8 cellular contexts compared by ENCODE assay signal in genomic region chr1:109821831-109822745, GRCh38. TPM values are rescaled to one million over a fixed set of nuclear protein-coding genes. Genes with fewer than 3 reads are reported as not detected.
DNase-seq lines count a peak whose midpoint lies in the region; FAIRE-seq and TF ChIP-seq lines count a peak whose summit lies in the region.

No MANE protein-coding gene starts in this region.

- no peak overlapping the region for H3K4ac ChIP-seq in mesendoderm (ENCODE audit: low read depth, low read length)

- no peak overlapping the region for H3K23ac ChIP-seq in mesendoderm (ENCODE audit: low read length)

- no peak for TF ChIP-seq CTCF in MCF 10A (IDR thresholded peaks at IDR 0.05; ENCODE audit: unreplicated experiment)

- no peak overlapping the region for H3K18ac ChIP-seq in mesendoderm (ENCODE audit: low read length)

- peaks cover 7% of the 10 kb centered on the region for H3K36me3 Mint-ChIP-seq in MCF 10A (ENCODE audit: insufficient read depth, unreplicated experiment)

- no TSS peak for BruUV-seq in MCF 10A (replicated peaks; lab: Mats Ljungman, UMichigan)

- H3K4me1 Mint-ChIP-seq in MCF 10A (ENCODE audit: insufficient read depth, unreplicated experiment) = peaks cover 34% of the 10 kb centered on the region

- H3K4me3 Mint-ChIP-seq in MCF 10A (ENCODE audit: unreplicated experiment) = no peak overlapping the region

- no peak overlapping the region for H2BK15ac ChIP-seq in mesendoderm (replicated peaks; ENCODE audit: low read depth)

- H3K4me3 ChIP-seq in mesendoderm (ENCODE audit: low read length) = no peak overlapping the region
- H3K4me3 ChIP-seq in small intestine (ENCODE audit: low read depth in 1 of 2, low read length in 2 of 2) = no peak overlapping the region

- POLR2A ChIA-PET in MCF 10A (lab: Yijun Ruan, JAX) = interaction anchor here (0.8 kb wide), 1 partner anchor 88 kb away, joined by 3 read pairs; no protein-coding TSS in a partner anchor

- CTCF ChIA-PET in MCF 10A (lab: Yijun Ruan, JAX) = interaction anchor here (0.7 to 1.1 kb wide), 4 partner anchors 46 to 277 kb away, joined by 3 to 4 read pairs (median 4); no protein-coding TSS in a partner anchor

- intact Hi-C loops in MCF 10A (cut with micrococcal nuclease) = no loop called here

- no peak overlapping the region for H4K5ac ChIP-seq in mesendoderm (ENCODE audit: low read length)

- DNase-seq in AG08395 (ENCODE audit: low spot score) (peak; percentile 80), HK-2 (ENCODE audit: unreplicated experiment) (peak; percentile 73), MCF 10A (ENCODE audit: unreplicated experiment) (peak; percentile 88), mesendoderm (peak; percentile 47), small intestine (no peak), SIG-M5 treated with dmso at 0.1 percent for 504 hours (lab: John Stamatoyannopoulos, UW; ENCODE audit: unreplicated experiment) (no peak), NCI-H345 treated with DMSO at 0.1 percent for 48 hours (lab: John Stamatoyannopoulos, UW; ENCODE audit: unreplicated experiment) (no peak), DMS114 treated with DMSO at 0.1 percent for 48 hours (lab: John Stamatoyannopoulos, UW; ENCODE audit: unreplicated experiment) (no peak)

- no CpG with 5 or more reads among the region's 14 CpGs for WGBS in mesendoderm (ENCODE audit: extremely low coverage, insufficient coverage, low lambda C conversion rate)
- WGBS in small intestine, 3 donors = 67 to 79% (median 78%) methylated on average over 14 of the region's 14 CpGs

- H3K27me3 Mint-ChIP-seq in MCF 10A (ENCODE audit: insufficient read depth, unreplicated experiment) = no peaks in the 10 kb centered on the region

- H3K27ac Mint-ChIP-seq in MCF 10A (ENCODE audit: low read depth, unreplicated experiment) = peak overlapping the region; percentile 79

- peaks cover 3% of the 10 kb centered on the region for H3K4me1 ChIP-seq in mesendoderm (ENCODE audit: control insufficient read depth, low read depth, low read length)
- H3K4me1 ChIP-seq in small intestine (ENCODE audit: control insufficient read depth in 2 of 2, insufficient read depth in 1 of 2, low read depth in 1 of 2, low read length in 1 of 2) = peaks cover 0 to 3% of the 10 kb centered on the region in 2 donors

- no peaks in the 10 kb centered on the region for H3K9me3 Mint-ChIP-seq in MCF 10A (ENCODE audit: unreplicated experiment)

- H3K9ac ChIP-seq in mesendoderm (ENCODE audit: low read length) = no peak overlapping the region

- FAIRE-seq in small intestine (lab: Jason Lieb, UNC) = no peak

- H3K4me2 ChIP-seq in mesendoderm (ENCODE audit: low read length) = no peak overlapping the region

- H2BK5ac ChIP-seq in mesendoderm (ENCODE audit: low read length) = no peak overlapping the region

- no peak overlapping the region for H2AK5ac ChIP-seq in mesendoderm (ENCODE audit: low read length)

- H3K27ac ChIP-seq in mesendoderm (ENCODE audit: low read depth, low read length) (no peak overlapping the region), small intestine (ENCODE audit: low read depth in 1 of 2, low read length in 1 of 2) (peak overlapping the region in 1 of 2 donors; percentile 63)

- no peaks in the 10 kb centered on the region for H3K79me1 ChIP-seq in mesendoderm (ENCODE audit: low read length)

- H3K36me3 ChIP-seq in mesendoderm (ENCODE audit: control insufficient read depth, insufficient read depth, low read length) (no peaks in the 10 kb centered on the region), small intestine (ENCODE audit: control insufficient read depth in 2 of 2, insufficient read depth in 2 of 2, low read length in 2 of 2) (no peaks in the 10 kb centered on the region)

- H2BK120ac ChIP-seq in mesendoderm (ENCODE audit: low read depth, low read length) = no peak overlapping the region

- no peak overlapping the region for H3K56ac ChIP-seq in mesendoderm (ENCODE audit: low read length)

- H3K9me3 ChIP-seq in small intestine (ENCODE audit: control insufficient read depth, low read depth) = no peaks in the 10 kb centered on the region

- H4K8ac ChIP-seq in mesendoderm (ENCODE audit: low read depth, low read length) = no peak overlapping the region

- H3K79me2 ChIP-seq in mesendoderm (ENCODE audit: control insufficient read depth, insufficient read depth, low read length) = no peaks in the 10 kb centered on the region

- H3K27me3 ChIP-seq in mesendoderm (ENCODE audit: insufficient read depth, low read length, poor library complexity) (no peaks in the 10 kb centered on the region), small intestine (ENCODE audit: control insufficient read depth in 2 of 2, insufficient read depth in 2 of 2, low read length in 2 of 2) (no peaks in the 10 kb centered on the region)

RNA-seq across cellular contexts. Expression of gene EPS8L3, which starts 58.4 kb away (rescaled TPM):
- total RNA-seq in MCF 10A (2022) = not detected in 2 replicates
- polyA plus RNA-seq in mesendoderm (2013, experiment 1 of 2) = not detected
- not detected for polyA plus RNA-seq in mesendoderm (2013, experiment 2 of 2)
- 100 to 1,000 TPM; 167 to 736 (median 425) TPM for polyA plus RNA-seq in small intestine

Comparison
In these comparisons a context has a peak if more than half of its experiments do, and no peak if none do; other contexts are left out.
1. DNase-seq: peak in AG08395 (single experiment), HK-2 (single experiment), MCF 10A (single experiment) and mesendoderm (single experiment); none in small intestine (single experiment), SIG-M5 treated with dmso at 0.1 percent for 504 hours (single experiment), NCI-H345 treated with DMSO at 0.1 percent for 48 hours (single experiment) and DMS114 treated with DMSO at 0.1 percent for 48 hours (single experiment).